17 cellular contexts compared by ENCODE assay signal in genomic region chr1:229717774-229718173, GRCh38.
A peak's percentile ranks its signal among the peaks of the same experiment; 100 is the strongest.
DNase-seq lines count a peak whose midpoint lies in the region; ATAC-seq, FAIRE-seq and TF ChIP-seq lines count a peak whose summit lies in the region.
"Had no signal": no experiment of that assay in that cellular context is flagged by ENCODE, and none has a peak within 500 bp of the region (broad histone marks: within the 10 kb centered on the region; RNA-seq: fewer than 3 reads in every experiment).

No MANE protein-coding gene starts in this region.

- H3K27me3 ChIP-seq in SJSA1 (replicated peaks) (no peaks in the 10 kb centered on the region; the same call in 1 of the 2 replicates), mesenchymal stem cell (ENCODE audit: control insufficient read depth in 1 of 2, insufficient read depth in 1 of 2, low read length in 2 of 2) (no peaks in the 10 kb centered on the region), lower lobe of right lung (ENCODE audit: low read depth) (no peaks in the 10 kb centered on the region), brain microvascular endothelial cell (replicated peaks) (no peaks in the 10 kb centered on the region)

- no peak overlapping the region for H2AFZ ChIP-seq in mesenchymal stem cell (ENCODE audit: low read depth, low read length)

- H3K36me3 ChIP-seq in SJSA1 (no peaks in the 10 kb centered on the region), mesenchymal stem cell (ENCODE audit: control insufficient read depth in 1 of 2, insufficient read depth in 2 of 2, low read depth in 1 of 2, low read length in 2 of 2) (no peaks in the 10 kb centered on the region), lower lobe of right lung (no peaks in the 10 kb centered on the region), brain microvascular endothelial cell (replicated peaks) (no peaks in the 10 kb centered on the region)

- no peak overlapping the region for H3K18ac ChIP-seq in mesenchymal stem cell (ENCODE audit: low read depth in 1 of 2, low read length in 2 of 2)

- no TSS peak for BruUV-seq in Calu3 (replicated peaks; lab: Mats Ljungman, UMichigan)

- no peaks in the 10 kb centered on the region for H3K79me1 ChIP-seq in mesenchymal stem cell (replicated peaks; ENCODE audit: low read length, poor library complexity, severe bottlenecking)

- peaks cover 4% of the 10 kb centered on the region; the same call in 1 of the 2 replicates for H3K4me1 ChIP-seq in SJSA1 (replicated peaks)
- peaks cover 7% of the 10 kb centered on the region for H3K4me1 ChIP-seq in mesenchymal stem cell (ENCODE audit: control insufficient read depth, insufficient read depth, low read depth, low read length)
- H3K4me1 ChIP-seq in lower lobe of right lung, result no peaks in the 10 kb centered on the region

- H3K27ac ChIP-seq in SJSA1 (no peak overlapping the region), mesenchymal stem cell (ENCODE audit: low read length, poor library complexity, severe bottlenecking) (no peak overlapping the region), lower lobe of right lung (no peak overlapping the region), brain microvascular endothelial cell (no peak overlapping the region)

- CTCF ChIA-PET in Calu3 (lab: Charles Lee), result no interaction called here

- peak overlapping the region; percentile 15 for H3K4me3 Mint-ChIP-seq in Calu3 (ENCODE audit: low read depth, unreplicated experiment)

- no peak overlapping the region for H4K8ac ChIP-seq in mesenchymal stem cell (ENCODE audit: low read length)

- H4K91ac ChIP-seq in mesenchymal stem cell (ENCODE audit: low read length), result no peak overlapping the region

- H3K4me1 Mint-ChIP-seq in Calu3 (ENCODE audit: low read depth, unreplicated experiment), result no peaks in the 10 kb centered on the region

- DNase-seq in Calu3, result peak; percentile 12
- no peak for DNase-seq in HTR-8/SVneo (ENCODE audit: insufficient read length, low spot score)
- peak in 1 of 2 experiments; percentile 25 for DNase-seq in SJSA1 (ENCODE audit: low read depth in 1 of 2, low spot score in 2 of 2)
- DNase-seq in mesenchymal stem cell, result no peak
- no peak for DNase-seq in NCI-H2107 (lab: John Stamatoyannopoulos, UW)
- DNase-seq in lower lobe of right lung, result no peak
- DNase-seq in brain microvascular endothelial cell, result no peak
- DNase-seq in NOMO-1 treated with DMSO at 0.1 percent for 48 hours (lab: John Stamatoyannopoulos, UW; ENCODE audit: unreplicated experiment), result no peak
- DNase-seq: activated effector memory CD4-positive, alpha-beta T cell treated with anti-CD3 and anti-CD28 coated beads, Interleukin-2, amount 50 U/mL, for 16 hours; AML-193; DMS79 treated with DMSO at 0.1 percent for 48 hours; glutamatergic neuron; kidney; stimulated activated CD4-positive, alpha-beta T cell treated with anti-CD3 and anti-CD28 coated beads, Interleukin-1b, Interleukin-23, amount 100 ng/mL, for 48 hours; T1000; trophoblast cell had no signal

- H3K9me3 Mint-ChIP-seq in Calu3 (ENCODE audit: low read depth, unreplicated experiment), result peaks cover 8% of the 10 kb centered on the region

- no peaks in the 10 kb centered on the region for H3K36me3 Mint-ChIP-seq in Calu3 (ENCODE audit: insufficient read depth, unreplicated experiment)

- H3K27ac Mint-ChIP-seq in Calu3 (ENCODE audit: unreplicated experiment), result no peak overlapping the region
- H3K27ac Mint-ChIP-seq: progenitor cell of endocrine pancreas had no signal

- H3K9me3 ChIP-seq in SJSA1 (replicated peaks) (no peaks in the 10 kb centered on the region; the same call in 1 of the 2 replicates), mesenchymal stem cell (ENCODE audit: control insufficient read depth, low read length) (peaks cover 2% of the 10 kb centered on the region), lower lobe of right lung (no peaks in the 10 kb centered on the region)

- H3K4me2 ChIP-seq in mesenchymal stem cell (ENCODE audit: low read length, poor library complexity, severe bottlenecking), result no peak overlapping the region

- no peak overlapping the region for H2BK5ac ChIP-seq in mesenchymal stem cell (ENCODE audit: low read depth, low read length, poor library complexity, severe bottlenecking)

- no peak overlapping the region for H2BK120ac ChIP-seq in mesenchymal stem cell (ENCODE audit: low read depth, low read length)

- 90% methylated on average over 3 of the region's 3 CpGs for WGBS in mesenchymal stem cell

- H3K4me3 ChIP-seq in SJSA1 (peak overlapping the region; percentile 19), mesenchymal stem cell (ENCODE audit: insufficient read depth in 1 of 2, low read depth in 1 of 2, low read length in 2 of 2) (no peak overlapping the region), lower lobe of right lung (no peak overlapping the region), brain microvascular endothelial cell (ENCODE audit: low read depth, low read length) (no peak overlapping the region)

- in situ Hi-C loops in brain microvascular endothelial cell (cut with HindIII; ENCODE audit: low pct_ligation_motif_present, low sequenced_read_pairs), result no loop called here

- TF ChIP-seq CTCF in Calu3 (IDR thresholded peaks at IDR 0.05; ENCODE audit: unreplicated experiment) (no peak), lower lobe of right lung (IDR thresholded peaks at IDR 0.05) (no peak), brain microvascular endothelial cell (IDR thresholded peaks at IDR 0.05; ENCODE audit: low read depth, low read length, missing control alignments) (no peak)

- intact Hi-C loops in Calu3 (cut with micrococcal nuclease; ENCODE audit: unreplicated experiment), result loop anchor here (10.0 kb wide), 1 partner anchor 127 kb away; no protein-coding TSS in a partner anchor
- intact Hi-C loops in lower lobe of right lung (cut with DNase I), result no loop called here

- no peak overlapping the region for H3K9ac ChIP-seq in mesenchymal stem cell (ENCODE audit: low read length)

- H2AK5ac ChIP-seq in mesenchymal stem cell (ENCODE audit: low read length, severe bottlenecking), result peak overlapping the region; percentile 79

- H2BK12ac ChIP-seq in mesenchymal stem cell (ENCODE audit: low read length in 2 of 2), result no peak overlapping the region

- no peaks in the 10 kb centered on the region for H3K27me3 Mint-ChIP-seq in Calu3 (ENCODE audit: unreplicated experiment)
- H3K27me3 Mint-ChIP-seq: progenitor cell of endocrine pancreas had no signal

- H2BK15ac ChIP-seq in mesenchymal stem cell (ENCODE audit: low read depth, poor library complexity, severe bottlenecking), result no peak overlapping the region

- H3K4ac ChIP-seq in mesenchymal stem cell (ENCODE audit: low read depth in 1 of 2, low read length in 2 of 2), result no peak overlapping the region

- no peak overlapping the region for H3K14ac ChIP-seq in mesenchymal stem cell (ENCODE audit: low read length in 2 of 2)

- peak; percentile 26 for FAIRE-seq in HTR-8/SVneo (lab: Jason Lieb, UNC)

- H3K23ac ChIP-seq in mesenchymal stem cell (ENCODE audit: low read length in 2 of 2), result no peak overlapping the region

- no peak for ATAC-seq in lower lobe of right lung
